In genomic region chr1:27568247-27569087, GRCh38 we compare ENCODE assay signal across 8 cellular contexts. TPM values are rescaled to one million over a fixed set of nuclear protein-coding genes. Genes with fewer than 3 reads are reported as not detected.
A peak's percentile ranks its signal among the peaks of the same experiment; 100 is the strongest.
DNase-seq lines count a peak whose midpoint lies in the region; ATAC-seq and TF ChIP-seq lines count a peak whose summit lies in the region.

No MANE protein-coding gene starts in this region.

- peak overlapping the region; percentile 53 for H3K4me3 ChIP-seq in CD4-positive, CD25-positive, alpha-beta regulatory T cell (ENCODE audit: low read depth, low read length)
- H3K4me3 ChIP-seq in OCI-LY3 (ENCODE audit: low read length) (peak overlapping the region; percentile 78), esophagus squamous epithelium (peak overlapping the region; percentile 22 to 63 (median 38))

- WGBS in esophagus squamous epithelium, 2 donors: 40% methylated on average over 1 to 3 of the region's 66 CpGs

- H3K4me1 Mint-ChIP-seq in CD4-positive, CD25-positive, alpha-beta regulatory T cell: peaks cover 0 to 52% (median 16%) of the 10 kb centered on the region in 4 donors
- H3K4me1 Mint-ChIP-seq in natural killer cell: peaks cover 50 to 74% of the 10 kb centered on the region in 2 donors

- peak overlapping the region; percentile 43; the same call in 1 of the 2 replicates for H3K9ac ChIP-seq in OCI-LY3 (ENCODE audit: low read length)

- no peaks in the 10 kb centered on the region for H3K79me2 ChIP-seq in OCI-LY3 (ENCODE audit: low read length)

- ATAC-seq in CD4-positive, CD25-positive, alpha-beta regulatory T cell (ENCODE audit: low read depth in 2 of 2): peak; percentile 84 to 90
- ATAC-seq in GM19397 (IDR thresholded peaks at IDR 0.05; ENCODE audit: unreplicated experiment) (peak; percentile 82), HG03521 (IDR thresholded peaks at IDR 0.05; ENCODE audit: unreplicated experiment) (peak; percentile 81), natural killer cell (peak; percentile 83 to 90 (median 84))

- no peak overlapping the region for H2AFZ ChIP-seq in OCI-LY3 (ENCODE audit: low read depth, low read length)

- peak in 3 of 4 donors; percentile 10 to 67 (median 14) for TF ChIP-seq POLR2A in esophagus squamous epithelium (IDR thresholded peaks at IDR 0.05)

- H4K20me1 ChIP-seq in OCI-LY3 (ENCODE audit: insufficient read depth, low read length): 0 out of 2 replicates have a peak, but pooled peaks cover 4% of the 10 kb centered on the region

- H3K4me2 ChIP-seq in OCI-LY3 (ENCODE audit: low read length): peak overlapping the region; percentile 84

- H3K9me3 ChIP-seq in CD4-positive, CD25-positive, alpha-beta regulatory T cell (ENCODE audit: control insufficient read depth in 2 of 2, low read length in 2 of 2): no peaks in the 10 kb centered on the region
- H3K9me3 ChIP-seq in OCI-LY3 (ENCODE audit: insufficient read depth, low read length) (no peaks in the 10 kb centered on the region), esophagus squamous epithelium (no peaks in the 10 kb centered on the region)

- H3K4me1 ChIP-seq in CD4-positive, CD25-positive, alpha-beta regulatory T cell (ENCODE audit: control insufficient read depth, insufficient read depth, low read length, poor library complexity, severe bottlenecking): peaks cover 20% of the 10 kb centered on the region
- H3K4me1 ChIP-seq in OCI-LY3 (ENCODE audit: low read length) (0 out of 2 replicates have a peak, but pooled peaks cover 3% of the 10 kb centered on the region), esophagus squamous epithelium (peaks cover 89 to 100% (median 89%) of the 10 kb centered on the region in 3 donors)

- peak overlapping the region; percentile 24 to 84 (median 66) for H3K4me3 Mint-ChIP-seq in CD4-positive, CD25-positive, alpha-beta regulatory T cell
- peak overlapping the region; percentile 83 for H3K4me3 Mint-ChIP-seq in natural killer cell

- DNase-seq in CD4-positive, CD25-positive, alpha-beta regulatory T cell: peak; percentile 87 to 96 (median 91)
- DNase-seq in activated T-cell treated with anti-CD3 and anti-CD28 coated beads, Interleukin-2, amount 50 U/mL, for 48 hours: peak; percentile 97
- DNase-seq in esophagus squamous epithelium (lab: John Stamatoyannopoulos, UW) (peak; percentile 59), natural killer cell (peak; percentile 75)
- DNase-seq in stimulated activated naive CD4-positive, alpha-beta T cell treated with Interleukin-2 at 50 U/mL for 16 hours (lab: John Stamatoyannopoulos, UW): peak; percentile 88

- peak overlapping the region; percentile 80 for H3K27ac ChIP-seq in CD4-positive, CD25-positive, alpha-beta regulatory T cell (ENCODE audit: insufficient read depth, low read length, poor library complexity, severe bottlenecking)
- H3K27ac ChIP-seq in OCI-LY3 (ENCODE audit: low read length) (no peak overlapping the region), esophagus squamous epithelium (peak overlapping the region; percentile 89 to 97 (median 96))

- intact Hi-C loops in esophagus squamous epithelium (cut with DNase I): no loop called here
- intact Hi-C loops in natural killer cell (cut with micrococcal nuclease): no loop called here

- H3K27me3 Mint-ChIP-seq in CD4-positive, CD25-positive, alpha-beta regulatory T cell: peaks cover 4% of the 10 kb centered on the region
- H3K27me3 Mint-ChIP-seq in natural killer cell (ENCODE audit: low read depth in 2 of 2): no peaks in the 10 kb centered on the region

- TF ChIP-seq CTCF in OCI-LY3 (IDR thresholded peaks at IDR 0.05; ENCODE audit: low read depth, low read length) (peak; percentile 64), esophagus squamous epithelium (IDR thresholded peaks at IDR 0.05) (peak; percentile 51 to 92 (median 88)), natural killer cell (IDR thresholded peaks at IDR 0.05) (peak; percentile 67)

- no peaks in the 10 kb centered on the region for H3K27me3 ChIP-seq in CD4-positive, CD25-positive, alpha-beta regulatory T cell (ENCODE audit: control insufficient read depth, insufficient read depth, low read length)
- 0 out of 2 replicates have a peak, but pooled peaks cover 3% of the 10 kb centered on the region for H3K27me3 ChIP-seq in OCI-LY3 (ENCODE audit: low read depth, low read length)
- no peaks in the 10 kb centered on the region for H3K27me3 ChIP-seq in esophagus squamous epithelium

- H3K36me3 Mint-ChIP-seq in CD4-positive, CD25-positive, alpha-beta regulatory T cell: no peaks in the 10 kb centered on the region
- no peaks in the 10 kb centered on the region for H3K36me3 Mint-ChIP-seq in natural killer cell

- peaks cover 0 to 1% (median 0%) of the 10 kb centered on the region in 7 donors for H3K9me3 Mint-ChIP-seq in CD4-positive, CD25-positive, alpha-beta regulatory T cell
- H3K9me3 Mint-ChIP-seq in natural killer cell: no peaks in the 10 kb centered on the region

- no peaks in the 10 kb centered on the region for H3K36me3 ChIP-seq in CD4-positive, CD25-positive, alpha-beta regulatory T cell (ENCODE audit: control insufficient read depth, insufficient read depth, low read length)
- no peaks in the 10 kb centered on the region for H3K36me3 ChIP-seq in OCI-LY3 (replicated peaks; ENCODE audit: low read depth, low read length)
- H3K36me3 ChIP-seq in esophagus squamous epithelium: peaks cover 0 to 17% (median 0%) of the 10 kb centered on the region in 3 donors

- peak overlapping the region; percentile 60 to 91 (median 72) for H3K27ac Mint-ChIP-seq in CD4-positive, CD25-positive, alpha-beta regulatory T cell
- peak overlapping the region; percentile 77 to 91 for H3K27ac Mint-ChIP-seq in natural killer cell

RNA-seq across cellular contexts. Expression of gene AHDC1, which starts 35.5 kb away (rescaled TPM):
- 26.2 TPM for total RNA-seq in CD4-positive, CD25-positive, alpha-beta regulatory T cell
- polyA plus RNA-seq in CD4-positive, CD25-positive, alpha-beta regulatory T cell: 1 to 10 TPM in 1 of 4 donors, under 1 TPM in 3; 0.07 to 1.4 (median 0.50) TPM
- 100 to 1,000 TPM in 1 of 4 donors, 10 to 100 TPM in 3; 22.2 to 112 (median 30.6) TPM for total RNA-seq in esophagus squamous epithelium
- total RNA-seq in natural killer cell: 10 to 100 TPM; 39.6 to 67.0 (median 47.0) TPM
